1 cellular context compared by ENCODE assay signal in the genomic region with DNA sequence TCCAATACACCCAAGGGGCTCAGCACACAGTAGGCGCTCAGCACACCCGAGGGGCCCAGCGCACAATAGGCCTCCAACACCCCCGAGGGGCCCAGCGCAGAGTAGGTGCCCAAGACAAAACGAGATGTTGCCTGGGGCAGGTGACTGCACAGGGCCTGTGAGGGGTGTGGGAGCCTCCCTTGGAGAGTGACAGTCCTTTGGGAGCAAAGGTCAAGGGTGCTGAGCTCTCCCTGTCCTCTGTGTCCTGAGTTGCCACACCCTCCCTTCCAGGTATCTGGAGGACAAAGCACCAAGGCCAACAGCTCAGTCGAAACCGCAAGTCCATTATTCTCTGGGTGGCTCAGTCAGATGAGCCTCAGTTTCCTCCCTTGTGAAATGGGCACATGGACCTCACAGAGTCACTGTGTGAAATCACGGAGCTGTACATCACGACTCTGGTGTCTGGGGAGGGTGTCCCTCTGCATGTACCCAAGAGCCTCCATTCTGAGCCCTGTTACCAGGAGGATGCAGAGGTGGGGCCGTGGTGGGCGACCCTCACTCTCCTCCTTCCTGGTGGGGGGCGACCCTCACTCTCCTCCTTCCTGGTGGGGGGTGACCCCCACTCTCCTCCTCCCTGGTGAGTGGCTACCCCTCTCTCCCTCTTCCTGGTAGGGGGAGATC.
TF ChIP-seq lines count a peak whose summit lies in the region.

No MANE protein-coding gene starts in this region.

TF ChIP-seq in K562, 482 proteins besides CTCF, POLR2A, EP300 and RAD21 (continued from another document):
- TF ChIP-seq, protein P1, sequence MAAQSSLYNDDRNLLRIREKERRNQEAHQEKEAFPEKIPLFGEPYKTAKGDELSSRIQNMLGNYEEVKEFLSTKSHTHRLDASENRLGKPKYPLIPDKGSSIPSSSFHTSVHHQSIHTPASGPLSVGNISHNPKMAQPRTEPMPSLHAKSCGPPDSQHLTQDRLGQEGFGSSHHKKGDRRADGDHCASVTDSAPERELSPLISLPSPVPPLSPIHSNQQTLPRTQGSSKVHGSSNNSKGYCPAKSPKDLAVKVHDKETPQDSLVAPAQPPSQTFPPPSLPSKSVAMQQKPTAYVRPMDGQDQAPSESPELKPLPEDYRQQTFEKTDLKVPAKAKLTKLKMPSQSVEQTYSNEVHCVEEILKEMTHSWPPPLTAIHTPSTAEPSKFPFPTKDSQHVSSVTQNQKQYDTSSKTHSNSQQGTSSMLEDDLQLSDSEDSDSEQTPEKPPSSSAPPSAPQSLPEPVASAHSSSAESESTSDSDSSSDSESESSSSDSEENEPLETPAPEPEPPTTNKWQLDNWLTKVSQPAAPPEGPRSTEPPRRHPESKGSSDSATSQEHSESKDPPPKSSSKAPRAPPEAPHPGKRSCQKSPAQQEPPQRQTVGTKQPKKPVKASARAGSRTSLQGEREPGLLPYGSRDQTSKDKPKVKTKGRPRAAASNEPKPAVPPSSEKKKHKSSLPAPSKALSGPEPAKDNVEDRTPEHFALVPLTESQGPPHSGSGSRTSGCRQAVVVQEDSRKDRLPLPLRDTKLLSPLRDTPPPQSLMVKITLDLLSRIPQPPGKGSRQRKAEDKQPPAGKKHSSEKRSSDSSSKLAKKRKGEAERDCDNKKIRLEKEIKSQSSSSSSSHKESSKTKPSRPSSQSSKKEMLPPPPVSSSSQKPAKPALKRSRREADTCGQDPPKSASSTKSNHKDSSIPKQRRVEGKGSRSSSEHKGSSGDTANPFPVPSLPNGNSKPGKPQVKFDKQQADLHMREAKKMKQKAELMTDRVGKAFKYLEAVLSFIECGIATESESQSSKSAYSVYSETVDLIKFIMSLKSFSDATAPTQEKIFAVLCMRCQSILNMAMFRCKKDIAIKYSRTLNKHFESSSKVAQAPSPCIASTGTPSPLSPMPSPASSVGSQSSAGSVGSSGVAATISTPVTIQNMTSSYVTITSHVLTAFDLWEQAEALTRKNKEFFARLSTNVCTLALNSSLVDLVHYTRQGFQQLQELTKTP (IDR thresholded peaks at IDR 0.05; ENCODE audit: low read depth in 1 of 2, partially characterized antibody in 2 of 2): no peak
- TF ChIP-seq CEBPB (tag; IDR thresholded peaks at IDR 0.05) (0 out of 2 replicates have a peak, but pooled peaks have one; percentile 15), KDM1A (IDR thresholded peaks at IDR 0.05) (peak; percentile 35 to 70; a peak in 2 of 4 replicates), ZNF263 (CRISPR knock-in tag; IDR thresholded peaks at IDR 0.05; ENCODE audit: borderline replicate concordance) (0 out of 2 replicates have a peak, but pooled peaks have one; percentile 16), ZNF583 (CRISPR knock-in tag; IDR thresholded peaks at IDR 0.05) (no peak), ZNF143 (CRISPR knock-in tag; IDR thresholded peaks at IDR 0.05) (no peak), NR2F6 (CRISPR knock-in tag; IDR thresholded peaks at IDR 0.05) (no peak), PTRF (tag; IDR thresholded peaks at IDR 0.05) (no peak), ZNF121 (CRISPR knock-in tag; conservative IDR thresholded peaks at IDR 0.05) (peak; percentile 80), SMARCA5 (IDR thresholded peaks at IDR 0.05) (0 out of 2 replicates have a peak, but pooled peaks have one; percentile 67), ESRRA (IDR thresholded peaks at IDR 0.05; ENCODE audit: borderline replicate concordance, low read depth) (peak; percentile 84), CHD2 (IDR thresholded peaks at IDR 0.05; ENCODE audit: low read depth, low read length) (no peak), ZKSCAN1 (IDR thresholded peaks at IDR 0.05; ENCODE audit: low read depth, low read length) (peak; percentile 98), PRPF4 (IDR thresholded peaks at IDR 0.05; ENCODE audit: insufficient read depth, low read depth, low read length, poor library complexity, severe bottlenecking) (no peak), CBX1 (IDR thresholded peaks at IDR 0.05; ENCODE audit: low read depth) (peak; percentile 48), ADNP (tag; IDR thresholded peaks at IDR 0.05) (peak; percentile 46; the same call in 1 of the 2 replicates)
- TF ChIP-seq, protein P2, sequence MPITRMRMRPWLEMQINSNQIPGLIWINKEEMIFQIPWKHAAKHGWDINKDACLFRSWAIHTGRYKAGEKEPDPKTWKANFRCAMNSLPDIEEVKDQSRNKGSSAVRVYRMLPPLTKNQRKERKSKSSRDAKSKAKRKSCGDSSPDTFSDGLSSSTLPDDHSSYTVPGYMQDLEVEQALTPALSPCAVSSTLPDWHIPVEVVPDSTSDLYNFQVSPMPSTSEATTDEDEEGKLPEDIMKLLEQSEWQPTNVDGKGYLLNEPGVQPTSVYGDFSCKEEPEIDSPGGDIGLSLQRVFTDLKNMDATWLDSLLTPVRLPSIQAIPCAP (CRISPR knock-in tag; IDR thresholded peaks at IDR 0.05; ENCODE audit: borderline replicate concordance): no peak
- TF ChIP-seq, protein P3, sequence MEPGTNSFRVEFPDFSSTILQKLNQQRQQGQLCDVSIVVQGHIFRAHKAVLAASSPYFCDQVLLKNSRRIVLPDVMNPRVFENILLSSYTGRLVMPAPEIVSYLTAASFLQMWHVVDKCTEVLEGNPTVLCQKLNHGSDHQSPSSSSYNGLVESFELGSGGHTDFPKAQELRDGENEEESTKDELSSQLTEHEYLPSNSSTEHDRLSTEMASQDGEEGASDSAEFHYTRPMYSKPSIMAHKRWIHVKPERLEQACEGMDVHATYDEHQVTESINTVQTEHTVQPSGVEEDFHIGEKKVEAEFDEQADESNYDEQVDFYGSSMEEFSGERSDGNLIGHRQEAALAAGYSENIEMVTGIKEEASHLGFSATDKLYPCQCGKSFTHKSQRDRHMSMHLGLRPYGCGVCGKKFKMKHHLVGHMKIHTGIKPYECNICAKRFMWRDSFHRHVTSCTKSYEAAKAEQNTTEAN (CRISPR knock-in tag; IDR thresholded peaks at IDR 0.05): no peak
- TF ChIP-seq, protein P4, sequence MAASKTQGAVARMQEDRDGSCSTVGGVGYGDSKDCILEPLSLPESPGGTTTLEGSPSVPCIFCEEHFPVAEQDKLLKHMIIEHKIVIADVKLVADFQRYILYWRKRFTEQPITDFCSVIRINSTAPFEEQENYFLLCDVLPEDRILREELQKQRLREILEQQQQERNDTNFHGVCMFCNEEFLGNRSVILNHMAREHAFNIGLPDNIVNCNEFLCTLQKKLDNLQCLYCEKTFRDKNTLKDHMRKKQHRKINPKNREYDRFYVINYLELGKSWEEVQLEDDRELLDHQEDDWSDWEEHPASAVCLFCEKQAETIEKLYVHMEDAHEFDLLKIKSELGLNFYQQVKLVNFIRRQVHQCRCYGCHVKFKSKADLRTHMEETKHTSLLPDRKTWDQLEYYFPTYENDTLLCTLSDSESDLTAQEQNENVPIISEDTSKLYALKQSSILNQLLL (CRISPR knock-in tag; IDR thresholded peaks at IDR 0.05; ENCODE audit: borderline replicate concordance): no peak
- TF ChIP-seq, protein P5, sequence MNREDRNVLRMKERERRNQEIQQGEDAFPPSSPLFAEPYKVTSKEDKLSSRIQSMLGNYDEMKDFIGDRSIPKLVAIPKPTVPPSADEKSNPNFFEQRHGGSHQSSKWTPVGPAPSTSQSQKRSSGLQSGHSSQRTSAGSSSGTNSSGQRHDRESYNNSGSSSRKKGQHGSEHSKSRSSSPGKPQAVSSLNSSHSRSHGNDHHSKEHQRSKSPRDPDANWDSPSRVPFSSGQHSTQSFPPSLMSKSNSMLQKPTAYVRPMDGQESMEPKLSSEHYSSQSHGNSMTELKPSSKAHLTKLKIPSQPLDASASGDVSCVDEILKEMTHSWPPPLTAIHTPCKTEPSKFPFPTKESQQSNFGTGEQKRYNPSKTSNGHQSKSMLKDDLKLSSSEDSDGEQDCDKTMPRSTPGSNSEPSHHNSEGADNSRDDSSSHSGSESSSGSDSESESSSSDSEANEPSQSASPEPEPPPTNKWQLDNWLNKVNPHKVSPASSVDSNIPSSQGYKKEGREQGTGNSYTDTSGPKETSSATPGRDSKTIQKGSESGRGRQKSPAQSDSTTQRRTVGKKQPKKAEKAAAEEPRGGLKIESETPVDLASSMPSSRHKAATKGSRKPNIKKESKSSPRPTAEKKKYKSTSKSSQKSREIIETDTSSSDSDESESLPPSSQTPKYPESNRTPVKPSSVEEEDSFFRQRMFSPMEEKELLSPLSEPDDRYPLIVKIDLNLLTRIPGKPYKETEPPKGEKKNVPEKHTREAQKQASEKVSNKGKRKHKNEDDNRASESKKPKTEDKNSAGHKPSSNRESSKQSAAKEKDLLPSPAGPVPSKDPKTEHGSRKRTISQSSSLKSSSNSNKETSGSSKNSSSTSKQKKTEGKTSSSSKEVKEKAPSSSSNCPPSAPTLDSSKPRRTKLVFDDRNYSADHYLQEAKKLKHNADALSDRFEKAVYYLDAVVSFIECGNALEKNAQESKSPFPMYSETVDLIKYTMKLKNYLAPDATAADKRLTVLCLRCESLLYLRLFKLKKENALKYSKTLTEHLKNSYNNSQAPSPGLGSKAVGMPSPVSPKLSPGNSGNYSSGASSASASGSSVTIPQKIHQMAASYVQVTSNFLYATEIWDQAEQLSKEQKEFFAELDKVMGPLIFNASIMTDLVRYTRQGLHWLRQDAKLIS (CRISPR knock-in tag; IDR thresholded peaks at IDR 0.05): no peak
- TF ChIP-seq, protein P6, sequence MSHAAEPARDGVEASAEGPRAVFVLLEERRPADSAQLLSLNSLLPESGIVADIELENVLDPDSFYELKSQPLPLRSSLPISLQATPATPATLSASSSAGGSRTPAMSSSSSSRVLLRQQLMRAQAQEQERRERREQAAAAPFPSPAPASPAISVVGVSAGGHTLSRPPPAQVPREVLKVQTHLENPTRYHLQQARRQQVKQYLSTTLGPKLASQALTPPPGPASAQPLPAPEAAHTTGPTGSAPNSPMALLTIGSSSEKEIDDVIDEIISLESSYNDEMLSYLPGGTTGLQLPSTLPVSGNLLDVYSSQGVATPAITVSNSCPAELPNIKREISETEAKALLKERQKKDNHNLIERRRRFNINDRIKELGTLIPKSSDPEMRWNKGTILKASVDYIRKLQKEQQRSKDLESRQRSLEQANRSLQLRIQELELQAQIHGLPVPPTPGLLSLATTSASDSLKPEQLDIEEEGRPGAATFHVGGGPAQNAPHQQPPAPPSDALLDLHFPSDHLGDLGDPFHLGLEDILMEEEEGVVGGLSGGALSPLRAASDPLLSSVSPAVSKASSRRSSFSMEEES (CRISPR knock-in tag; IDR thresholded peaks at IDR 0.05): no peak
